19 cellular contexts compared by ENCODE assay signal in the genomic region with DNA sequence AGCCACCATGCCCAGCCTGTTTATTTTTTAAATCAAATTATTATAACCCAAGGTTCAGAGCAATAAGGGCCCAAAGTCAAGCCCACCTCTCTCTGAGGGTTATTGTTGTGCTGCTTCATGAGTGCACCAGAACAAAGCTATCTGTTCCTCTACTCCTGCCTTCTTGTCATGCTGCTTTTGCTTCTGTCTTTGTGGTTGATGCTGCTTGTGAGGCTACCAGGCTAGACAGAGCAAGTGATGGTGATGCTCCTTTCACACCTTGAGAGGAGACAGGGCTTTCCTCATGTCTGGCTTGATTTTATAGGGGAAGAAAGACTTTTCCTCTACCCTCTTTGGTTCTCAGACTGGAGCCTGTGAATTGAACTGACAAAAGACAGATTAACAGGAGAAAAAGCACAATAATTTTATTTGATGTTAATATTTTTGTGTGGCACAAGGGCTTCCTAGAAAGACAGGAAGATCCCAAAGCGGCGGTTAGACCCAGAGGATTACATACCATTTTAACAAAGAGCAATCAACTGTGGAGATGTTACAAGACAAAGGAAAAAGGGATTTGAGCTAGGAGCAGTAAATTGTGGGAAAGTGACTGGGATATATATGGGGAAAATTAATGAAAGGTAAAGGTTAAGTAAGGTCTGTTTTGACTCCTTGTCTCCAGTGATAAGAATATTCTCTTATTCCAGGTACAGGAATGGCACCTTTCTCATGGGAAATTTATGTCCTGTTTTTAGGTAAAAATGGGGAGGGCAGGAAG. TPM values are rescaled to one million over a fixed set of nuclear protein-coding genes. Genes with fewer than 3 reads are reported as not detected.
DNase-seq lines count a peak whose midpoint lies in the region; ATAC-seq lines count a peak whose summit lies in the region.
"Had no signal": no experiment of that assay in that cellular context is flagged by ENCODE, and none has a peak within 500 bp of the region (broad histone marks: within the 10 kb centered on the region; RNA-seq: fewer than 3 reads in every experiment).

No MANE protein-coding gene starts in this region.

- H3K4me3 Mint-ChIP-seq in activated naive CD4-positive, alpha-beta T cell treated with anti-CD3 and anti-CD28 coated beads, Interleukin-2, amount 10 ng/mL, durations not matched to agents 7 days and 5 days, result no peak overlapping the region
- H3K4me3 Mint-ChIP-seq in IgD-negative memory B cell, result peak overlapping the region in 3 of 4 donors; percentile 39 to 95 (median 58)
- peak overlapping the region; percentile 8 for H3K4me3 Mint-ChIP-seq in natural killer cell treated with Interleukin-12 subunit alpha and Interleukin-12 subunit beta and Interleukin-15 and Interleukin-18, amount 100 ng/mL, for 72 hours

- peaks cover 27% of the 10 kb centered on the region for H3K9me3 Mint-ChIP-seq in activated naive CD4-positive, alpha-beta T cell treated with anti-CD3 and anti-CD28 coated beads, Interleukin-2, amount 10 ng/mL, durations not matched to agents 7 days and 5 days
- no peaks in the 10 kb centered on the region for H3K9me3 Mint-ChIP-seq in IgD-negative memory B cell
- no peaks in the 10 kb centered on the region for H3K9me3 Mint-ChIP-seq in natural killer cell treated with Interleukin-12 subunit alpha and Interleukin-12 subunit beta and Interleukin-15 and Interleukin-18, amount 100 ng/mL, for 72 hours

- H3K27me3 Mint-ChIP-seq in activated naive CD4-positive, alpha-beta T cell treated with anti-CD3 and anti-CD28 coated beads, Interleukin-2, amount 10 ng/mL, durations not matched to agents 7 days and 5 days, result no peaks in the 10 kb centered on the region
- peaks cover 2% of the 10 kb centered on the region for H3K27me3 Mint-ChIP-seq in IgD-negative memory B cell
- H3K27me3 Mint-ChIP-seq in natural killer cell treated with Interleukin-12 subunit alpha and Interleukin-12 subunit beta and Interleukin-15 and Interleukin-18, amount 100 ng/mL, for 72 hours, result no peaks in the 10 kb centered on the region

- H3K4me1 Mint-ChIP-seq in activated naive CD4-positive, alpha-beta T cell treated with anti-CD3 and anti-CD28 coated beads, Interleukin-2, amount 10 ng/mL, durations not matched to agents 7 days and 5 days, result peaks cover 91% of the 10 kb centered on the region
- H3K4me1 Mint-ChIP-seq in IgD-negative memory B cell, result peaks cover 64 to 81% (median 74%) of the 10 kb centered on the region in 3 donors
- H3K4me1 Mint-ChIP-seq in natural killer cell treated with Interleukin-12 subunit alpha and Interleukin-12 subunit beta and Interleukin-15 and Interleukin-18, amount 100 ng/mL, for 72 hours (ENCODE audit: low read depth in 2 of 2), result peaks cover 39 to 52% of the 10 kb centered on the region in 2 donors

- ATAC-seq in GM21360 (IDR thresholded peaks at IDR 0.05; ENCODE audit: unreplicated experiment) (peak; percentile 33), HG03442 (IDR thresholded peaks at IDR 0.05; ENCODE audit: unreplicated experiment) (no peak)
- no peak for ATAC-seq in natural killer cell treated with Interleukin-12 subunit alpha and Interleukin-12 subunit beta and Interleukin-15 and Interleukin-18, amount 100 ng/mL, for 72 hours
- ATAC-seq: Panc1, pancreas had no signal

- peak overlapping the region; percentile 49 for H3K27ac Mint-ChIP-seq in activated naive CD4-positive, alpha-beta T cell treated with anti-CD3 and anti-CD28 coated beads, Interleukin-2, amount 10 ng/mL, durations not matched to agents 7 days and 5 days
- peak overlapping the region; percentile 82 to 91 (median 83) for H3K27ac Mint-ChIP-seq in IgD-negative memory B cell
- peak overlapping the region; percentile 22 to 74 for H3K27ac Mint-ChIP-seq in natural killer cell treated with Interleukin-12 subunit alpha and Interleukin-12 subunit beta and Interleukin-15 and Interleukin-18, amount 100 ng/mL, for 72 hours

- peaks cover 53% of the 10 kb centered on the region for H3K36me3 Mint-ChIP-seq in activated naive CD4-positive, alpha-beta T cell treated with anti-CD3 and anti-CD28 coated beads, Interleukin-2, amount 10 ng/mL, durations not matched to agents 7 days and 5 days
- no peaks in the 10 kb centered on the region for H3K36me3 Mint-ChIP-seq in IgD-negative memory B cell
- H3K36me3 Mint-ChIP-seq in natural killer cell treated with Interleukin-12 subunit alpha and Interleukin-12 subunit beta and Interleukin-15 and Interleukin-18, amount 100 ng/mL, for 72 hours, result no peaks in the 10 kb centered on the region

- DNase-seq in activated naive CD4-positive, alpha-beta T cell treated with anti-CD3 and anti-CD28 coated beads, Interleukin-2, amount 10 ng/mL, durations not matched to agents 7 days and 5 days, result no peak
- DNase-seq in activated naive CD4-positive, alpha-beta T cell treated with anti-CD3 and anti-CD28 coated beads, Interleukin-2, amount 50 U/mL, for 16 hours, result no peak
- no peak for DNase-seq in natural killer cell treated with Interleukin-12 subunit alpha and Interleukin-12 subunit beta and Interleukin-15 and Interleukin-18, amount 100 ng/mL, for 72 hours (ENCODE audit: low spot score)
- DNase-seq in NCI-H1105 (lab: John Stamatoyannopoulos, UW), result no peak
- no peak for DNase-seq in DMS 273 (lab: John Stamatoyannopoulos, UW; ENCODE audit: unreplicated experiment)
- DNase-seq: ACHN; activated CD4-positive, CD25-positive, alpha-beta regulatory T cell treated with anti-CD3 and anti-CD28 coated beads, Interleukin-2, amount 50 U/mL, for 72 hours; activated T-cell treated with anti-CD3 and anti-CD28 coated beads, Interleukin-2, amount 50 U/mL, for 1 hour; glutamatergic neuron; kidney glomerular epithelial cell; NCI-H1436; NCI-H510A; pancreas; small intestine had no signal

- CTCF ChIA-PET in activated naive CD4-positive, alpha-beta T cell treated with anti-CD3 and anti-CD28 coated beads, Interleukin-2, amount 10 ng/mL, durations not matched to agents 7 days and 5 days (lab: Charles Lee), result no interaction called here

RNA-seq across cellular contexts. Expression of a gene that starts 4.4 kb away (rescaled TPM):
- polyA plus RNA-seq in IgD-negative memory B cell, result 99.1 TPM
- under 1 TPM in 1 of 2 donors, not detected in 1; 0.14 TPM for total RNA-seq in natural killer cell treated with Interleukin-12 subunit alpha and Interleukin-12 subunit beta and Interleukin-15 and Interleukin-18, amount 100 ng/mL, for 72 hours
- total RNA-seq: epithelial cell of proximal tubule had no signal
